ENCODE assay signal across 33 cellular contexts in genomic region chr6:138030872-138031271, GRCh38.
DNase-seq lines count a peak whose midpoint lies in the region; ATAC-seq, FAIRE-seq and TF ChIP-seq lines count a peak whose summit lies in the region.
"Had no signal": no experiment of that assay in that cellular context is flagged by ENCODE, and none has a peak within 500 bp of the region (broad histone marks: within the 10 kb centered on the region; RNA-seq: fewer than 3 reads in every experiment).

No MANE protein-coding gene starts in this region.

- no peaks in the 10 kb centered on the region for H3K36me3 Mint-ChIP-seq in activated CD8-positive, alpha-beta T cell treated with anti-CD3 and anti-CD28 coated beads, Interleukin-2, amount 10 ng/mL, durations not matched to agents 7 days and 5 days (ENCODE audit: low read depth)
- H3K36me3 Mint-ChIP-seq: activated naive CD8-positive, alpha-beta T cell treated with anti-CD3 and anti-CD28 coated beads for 36 hours; CD4-positive, CD25-positive, alpha-beta regulatory T cell had no signal

- no peak overlapping the region for H3K4me2 ChIP-seq in K562 (ENCODE audit: insufficient read depth, low read length)
- H3K4me2 ChIP-seq: hepatocyte had no signal

- no peak for TF ChIP-seq POLR2A in K562 (conservative IDR thresholded peaks at IDR 0.05)
- no peak for TF ChIP-seq POLR2A in gastroesophageal sphincter (IDR thresholded peaks at IDR 0.05)

- H3K4me1 Mint-ChIP-seq in activated CD8-positive, alpha-beta T cell treated with anti-CD3 and anti-CD28 coated beads, Interleukin-2, amount 10 ng/mL, durations not matched to agents 7 days and 5 days (ENCODE audit: low read depth): no peaks in the 10 kb centered on the region
- H3K4me1 Mint-ChIP-seq: activated naive CD8-positive, alpha-beta T cell treated with anti-CD3 and anti-CD28 coated beads for 36 hours; CD4-positive, CD25-positive, alpha-beta regulatory T cell had no signal

- no peak for DNase-seq in left ventricle myocardium inferior
- no peak for DNase-seq in Right ventricle myocardium inferior (ENCODE audit: missing footprints)
- DNase-seq in K562 (ENCODE audit: extremely low read depth in 1 of 4, low spot score in 3 of 4): no peak
- DNase-seq in foreskin melanocyte: no peak
- DNase-seq in activated CD8-positive, alpha-beta T cell treated with anti-CD3 and anti-CD28 coated beads, Interleukin-2, amount 10 ng/mL, durations not matched to agents 7 days and 5 days: no peak
- DNase-seq: activated CD4-positive, alpha-beta T cell treated with anti-CD3 and anti-CD28 coated beads for 48 hours; activated CD8-positive, alpha-beta memory T cell treated with anti-CD3 and anti-CD28 coated beads for 24 hours; activated gamma-delta T cell; activated naive CD8-positive, alpha-beta T cell treated with anti-CD3 and anti-CD28 coated beads for 36 hours; activated T-cell treated with anti-CD3 and anti-CD28 coated beads, Interleukin-2, amount 50 U/mL, for 1 hour; AML-193; anterior cingulate cortex; CD4-positive, CD25-positive, alpha-beta regulatory T cell; cortex of kidney; effector memory CD4-positive, alpha-beta T cell; erythroblast; KBM-7; left cardiac atrium; MG63; NCI-H1105 treated with DMSO at 0.1 percent for 48 hours; NCI-H1930; NCI-H2171 treated with DMSO at 0.1 percent for 48 hours; NCI-H524; ovary; PC-3; SIG-M5; small intestine; stimulated activated naive CD8-positive, alpha-beta T cell treated with anti-CD3 and anti-CD28 coated beads, Interleukin-15, Interleukin-2, amounts not matched to agents 100 U/mL and 50 U/mL, for 24 hours; testis had no signal

- H3K9ac ChIP-seq in K562 (ENCODE audit: insufficient read depth in 1 of 2, low read depth in 2 of 2, low read length in 2 of 2): no peak overlapping the region

- H3K27me3 ChIP-seq in left ventricle myocardium inferior (ENCODE audit: low read depth): no peaks in the 10 kb centered on the region
- H3K27me3 ChIP-seq in K562 (ENCODE audit: control insufficient read depth in 2 of 2, insufficient read depth in 2 of 2, low read length in 2 of 2): peaks cover 14 to 42% of the 10 kb centered on the region in 2 experiments
- H3K27me3 ChIP-seq in gastroesophageal sphincter: no peaks in the 10 kb centered on the region
- H3K27me3 ChIP-seq: hepatocyte, MG63, ovary, testis had no signal

- no peak for TF ChIP-seq CTCF in left ventricle myocardium inferior (IDR thresholded peaks at IDR 0.05; ENCODE audit: borderline replicate concordance)
- TF ChIP-seq CTCF in K562 (IDR thresholded peaks at IDR 0.05 in 2 of 3, conservative IDR thresholded peaks at IDR 0.05 in 1 of 3; ENCODE audit: insufficient read depth in 2 of 3, low read depth in 1 of 3, low read length in 3 of 3): no peak
- no peak for TF ChIP-seq CTCF in gastroesophageal sphincter (IDR thresholded peaks at IDR 0.05)

- CTCF ChIA-PET in K562 (lab: Yijun Ruan, JAX; ENCODE audit: low intra/inter-chr PET ratio): no interaction called here
- CTCF ChIA-PET in activated CD8-positive, alpha-beta T cell treated with anti-CD3 and anti-CD28 coated beads, Interleukin-2, amount 10 ng/mL, durations not matched to agents 7 days and 5 days (lab: Charles Lee): interaction anchor here (1.6 to 2.5 kb wide), 2 partner anchors 24 to 26 kb away, joined by 4 to 8 read pairs; no protein-coding TSS in a partner anchor

- in situ Hi-C loops in K562 (cut with MboI): no loop called here

- no peak overlapping the region for H2AFZ ChIP-seq in K562 (ENCODE audit: low read depth, low read length)
- H2AFZ ChIP-seq: hepatocyte had no signal

- TF ChIP-seq EP300 in K562 (IDR thresholded peaks at IDR 0.05; ENCODE audit: low read length): no peak
- no peak for TF ChIP-seq EP300 in gastroesophageal sphincter (IDR thresholded peaks at IDR 0.05)

- peak overlapping the region; percentile 12 for H3K27ac ChIP-seq in left ventricle myocardium inferior (replicated peaks)
- no peak overlapping the region for H3K27ac ChIP-seq in K562 (ENCODE audit: extremely low read depth, low read depth, low read length)
- peak overlapping the region in 3 of 4 donors; percentile 75 to 85 (median 80) for H3K27ac ChIP-seq in gastroesophageal sphincter
- H3K27ac ChIP-seq: ovary, testis had no signal

- H3K4me3 ChIP-seq in left ventricle myocardium inferior (no peak overlapping the region), K562 (no peak overlapping the region), gastroesophageal sphincter (no peak overlapping the region)
- H3K4me3 ChIP-seq: hepatocyte, MG63, ovary, testis had no signal

- peaks cover 9% of the 10 kb centered on the region for H3K27me3 Mint-ChIP-seq in activated CD8-positive, alpha-beta T cell treated with anti-CD3 and anti-CD28 coated beads, Interleukin-2, amount 10 ng/mL, durations not matched to agents 7 days and 5 days (ENCODE audit: low read depth)

- peaks cover 10% of the 10 kb centered on the region for H3K4me1 ChIP-seq in left ventricle myocardium inferior
- H3K4me1 ChIP-seq in K562 (replicated peaks in 1 of 2; ENCODE audit: control insufficient read depth in 2 of 2, insufficient read depth in 2 of 2, low read length in 2 of 2): no peaks in the 10 kb centered on the region
- peaks cover 0 to 23% (median 0%) of the 10 kb centered on the region in 3 donors for H3K4me1 ChIP-seq in gastroesophageal sphincter
- H3K4me1 ChIP-seq: testis had no signal

- no peak for ATAC-seq in Right ventricle myocardium inferior
- ATAC-seq in K562: peak; percentile 46; the same call in 2 of the 3 replicates
- peak; percentile 7 for ATAC-seq in gastroesophageal sphincter
- ATAC-seq in GM18858 (IDR thresholded peaks at IDR 0.05; ENCODE audit: unreplicated experiment): no peak
- ATAC-seq in activated CD8-positive, alpha-beta T cell treated with anti-CD3 and anti-CD28 coated beads, Interleukin-2, amount 10 ng/mL, durations not matched to agents 7 days and 5 days: no peak
- ATAC-seq in GM19397 (IDR thresholded peaks at IDR 0.05; ENCODE audit: unreplicated experiment): no peak
- ATAC-seq: PC-3; stimulated activated naive CD8-positive, alpha-beta T cell treated with anti-CD3 and anti-CD28 coated beads, Interleukin-15, Interleukin-2, amounts not matched to agents 100 U/mL and 50 U/mL, for 24 hours had no signal

- no peak overlapping the region for H3K4me3 Mint-ChIP-seq in activated CD8-positive, alpha-beta T cell treated with anti-CD3 and anti-CD28 coated beads, Interleukin-2, amount 10 ng/mL, durations not matched to agents 7 days and 5 days
- H3K4me3 Mint-ChIP-seq: activated naive CD8-positive, alpha-beta T cell treated with anti-CD3 and anti-CD28 coated beads for 36 hours; CD4-positive, CD25-positive, alpha-beta regulatory T cell had no signal

- no peak for FAIRE-seq in K562 (lab: Jason Lieb, UNC)
- FAIRE-seq: small intestine had no signal

- H3K9me3 ChIP-seq in left ventricle myocardium inferior (replicated peaks) (no peaks in the 10 kb centered on the region), K562 (replicated peaks; ENCODE audit: control insufficient read depth, insufficient read depth, low read depth, low read length) (no peaks in the 10 kb centered on the region), gastroesophageal sphincter (no peaks in the 10 kb centered on the region)
- H3K9me3 ChIP-seq: MG63, ovary, testis had no signal

- no peaks in the 10 kb centered on the region for H3K9me1 ChIP-seq in K562 (ENCODE audit: control insufficient read depth, insufficient read depth, low read length)

- 0% methylated on average over 1 of the region's 1 CpG for WGBS in K562 (ENCODE audit: insufficient coverage, low coverage, missing lambda C conversion rate)
- 11 to 33% methylated on average over 1 of the region's 1 CpG for WGBS in gastroesophageal sphincter (ENCODE audit: low coverage in 1 of 2), 2 donors

- no peaks in the 10 kb centered on the region for H3K9me3 Mint-ChIP-seq in activated CD8-positive, alpha-beta T cell treated with anti-CD3 and anti-CD28 coated beads, Interleukin-2, amount 10 ng/mL, durations not matched to agents 7 days and 5 days (ENCODE audit: insufficient read depth)
- H3K9me3 Mint-ChIP-seq: activated naive CD8-positive, alpha-beta T cell treated with anti-CD3 and anti-CD28 coated beads for 36 hours had no signal

- TF ChIP-seq RAD21 in K562 (CRISPR knock-in tag; conservative IDR thresholded peaks at IDR 0.05 in 1 of 2, IDR thresholded peaks at IDR 0.05 in 1 of 2): no peak

- no peaks in the 10 kb centered on the region for H4K20me1 ChIP-seq in K562 (replicated peaks; ENCODE audit: control insufficient read depth, insufficient read depth, low read length)

- intact Hi-C loops in left ventricle myocardium inferior (cut with micrococcal nuclease): no loop called here
- intact Hi-C loops in Right ventricle myocardium inferior (cut with DNase I): no loop called here
- intact Hi-C loops in K562 (cut with micrococcal nuclease): no loop called here

- H3K27ac Mint-ChIP-seq in activated CD8-positive, alpha-beta T cell treated with anti-CD3 and anti-CD28 coated beads, Interleukin-2, amount 10 ng/mL, durations not matched to agents 7 days and 5 days: no peak overlapping the region
- H3K27ac Mint-ChIP-seq: activated naive CD8-positive, alpha-beta T cell treated with anti-CD3 and anti-CD28 coated beads for 36 hours; CD4-positive, CD25-positive, alpha-beta regulatory T cell had no signal

- POLR2A ChIA-PET in K562 (lab: Yijun Ruan, JAX): no interaction called here
- POLR2A ChIA-PET in activated CD8-positive, alpha-beta T cell treated with anti-CD3 and anti-CD28 coated beads, Interleukin-2, amount 10 ng/mL, durations not matched to agents 7 days and 5 days (lab: Charles Lee): no interaction called here

- H3K36me3 ChIP-seq in left ventricle myocardium inferior (no peaks in the 10 kb centered on the region), K562 (ENCODE audit: control insufficient read depth, insufficient read depth, low read length) (no peaks in the 10 kb centered on the region), gastroesophageal sphincter (no peaks in the 10 kb centered on the region)
- H3K36me3 ChIP-seq: MG63, ovary had no signal

- no TSS peak for BruUV-seq in K562 (replicated peaks; lab: Mats Ljungman, UMichigan)

- H3K79me2 ChIP-seq in K562 (ENCODE audit: control insufficient read depth, insufficient read depth, low read length): no peaks in the 10 kb centered on the region
- H3K79me2 ChIP-seq: hepatocyte had no signal

TF ChIP-seq in K562, 482 proteins besides CTCF, POLR2A, EP300 and RAD21 (continues in another document):
- no peak for TF ChIP-seq ZNF175 (CRISPR knock-in tag; IDR thresholded peaks at IDR 0.05; ENCODE audit: low read depth)
- TF ChIP-seq KLF1 (tag; IDR thresholded peaks at IDR 0.05): no peak
- TF ChIP-seq PYGO2 (tag; IDR thresholded peaks at IDR 0.05): no peak
- TF ChIP-seq NBN (IDR thresholded peaks at IDR 0.05; ENCODE audit: low read depth): no peak
- no peak for TF ChIP-seq HMGN3 (IDR thresholded peaks at IDR 0.05; ENCODE audit: borderline replicate concordance, extremely low read depth, insufficient read length, low read depth, low read length)
- no peak for TF ChIP-seq MTA1 (IDR thresholded peaks at IDR 0.05; ENCODE audit: borderline replicate concordance)
- no peak for TF ChIP-seq IRF2 (CRISPR knock-in tag; IDR thresholded peaks at IDR 0.05)
- no peak for TF ChIP-seq MECOM (CRISPR knock-in tag; IDR thresholded peaks at IDR 0.05)

Comparison
In these comparisons a context has a peak if more than half of its experiments do, and no peak if none do; other contexts are left out.
1. ATAC-seq: peak in K562 (single experiment) and gastroesophageal sphincter (single experiment); none in Right ventricle myocardium inferior (single experiment), GM18858 (single experiment), activated CD8-positive, alpha-beta T cell treated with anti-CD3 and anti-CD28 coated beads, Interleukin-2, amount 10 ng/mL, durations not matched to agents 7 days and 5 days (single experiment) and GM19397 (single experiment).